Comparison of ENCODE assay signal across 8 cellular contexts in the genomic region with DNA sequence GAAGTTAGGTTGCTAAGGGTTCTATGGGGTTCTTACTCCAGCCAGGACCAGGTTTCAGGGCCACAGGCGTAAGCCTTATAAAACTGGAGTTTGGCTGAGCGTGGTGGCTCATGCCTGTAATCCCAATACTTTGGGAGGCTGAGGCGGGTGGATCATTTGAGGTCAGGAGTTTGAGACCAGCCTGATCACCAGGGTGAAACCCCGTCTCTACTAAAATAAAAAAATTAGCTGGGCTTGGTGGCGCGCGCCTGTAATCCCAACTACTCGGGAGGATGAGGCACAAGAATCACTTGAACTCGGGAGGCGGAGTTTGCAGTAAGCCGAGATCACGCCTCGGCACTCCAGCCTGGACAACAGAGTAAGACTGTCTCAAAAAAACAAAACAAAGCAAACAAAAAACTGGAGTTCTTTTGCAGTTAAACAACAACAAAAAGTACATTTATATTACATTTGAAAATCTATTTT. TPM values are rescaled to one million over a fixed set of nuclear protein-coding genes. Genes with fewer than 3 reads are reported as not detected.
DNase-seq lines count a peak whose midpoint lies in the region; ATAC-seq and TF ChIP-seq lines count a peak whose summit lies in the region.

No MANE protein-coding gene starts in this region.

- H3K36me3 ChIP-seq in breast epithelium (no peaks in the 10 kb centered on the region), mucosa of stomach (ENCODE audit: control insufficient read depth, insufficient read depth, low read length) (no peaks in the 10 kb centered on the region)

- H3K4me1 ChIP-seq in breast epithelium (peaks cover 5 to 6% of the 10 kb centered on the region in 2 donors), mucosa of stomach (ENCODE audit: control insufficient read depth, insufficient read depth, low read length) (peaks cover 10% of the 10 kb centered on the region)

- no peaks in the 10 kb centered on the region for H3K9me3 Mint-ChIP-seq in stimulated activated naive CD8-positive, alpha-beta T cell treated with anti-CD3 and anti-CD28 coated beads, Interleukin-15, Interleukin-2, amounts not matched to agents 100 ng/mL and 50 ng/mL, for 24 hours

- H3K4me1 Mint-ChIP-seq in stimulated activated naive CD8-positive, alpha-beta T cell treated with anti-CD3 and anti-CD28 coated beads, Interleukin-15, Interleukin-2, amounts not matched to agents 100 ng/mL and 50 ng/mL, for 24 hours (ENCODE audit: low read depth) = peaks cover 18% of the 10 kb centered on the region

- peak overlapping the region; percentile 90 for H3K27ac Mint-ChIP-seq in stimulated activated naive CD8-positive, alpha-beta T cell treated with anti-CD3 and anti-CD28 coated beads, Interleukin-15, Interleukin-2, amounts not matched to agents 100 ng/mL and 50 ng/mL, for 24 hours

- peak overlapping the region; percentile 76 to 82 (median 79) for H3K4me3 ChIP-seq in breast epithelium
- peak overlapping the region; percentile 60 for H3K4me3 ChIP-seq in mucosa of stomach (ENCODE audit: low read length)

- peak overlapping the region; percentile 69 for H3K9ac ChIP-seq in mucosa of stomach (ENCODE audit: low read length)

- H3K36me3 Mint-ChIP-seq in stimulated activated naive CD8-positive, alpha-beta T cell treated with anti-CD3 and anti-CD28 coated beads, Interleukin-15, Interleukin-2, amounts not matched to agents 100 ng/mL and 50 ng/mL, for 24 hours (ENCODE audit: low read depth) = peaks cover 11% of the 10 kb centered on the region

- H3K27me3 ChIP-seq in breast epithelium = no peaks in the 10 kb centered on the region
- no peaks in the 10 kb centered on the region for H3K27me3 ChIP-seq in mucosa of stomach (ENCODE audit: control insufficient read depth, insufficient read depth, low read length)

- intact Hi-C loops in breast epithelium (cut with DNase I; ENCODE audit: low total_unique reads) = no loop called here
- intact Hi-C loops in posterior vena cava (cut with DNase I) = no loop called here

- DNase-seq in stimulated activated naive CD8-positive, alpha-beta T cell treated with anti-CD3 and anti-CD28 coated beads, Interleukin-15, Interleukin-2, amounts not matched to agents 100 U/mL and 50 U/mL, for 24 hours = no peak
- DNase-seq in breast epithelium (ENCODE audit: low spot score in 2 of 2) (no peak), caudate nucleus (lab: John Stamatoyannopoulos, UW) (no peak), posterior vena cava (ENCODE audit: low spot score) (no peak), H4 (ENCODE audit: low spot score) (no peak)

- peak overlapping the region; percentile 85 for H3K27ac ChIP-seq in breast epithelium
- no peak overlapping the region for H3K27ac ChIP-seq in caudate nucleus (ENCODE audit: low read depth, low read length)

- no peaks in the 10 kb centered on the region for H3K9me3 ChIP-seq in breast epithelium
- H3K9me3 ChIP-seq in mucosa of stomach (ENCODE audit: control insufficient read depth, low read length) = no peaks in the 10 kb centered on the region

- TF ChIP-seq CTCF in breast epithelium (IDR thresholded peaks at IDR 0.05) = no peak

- TF ChIP-seq POLR2A in breast epithelium (IDR thresholded peaks at IDR 0.05) = no peak

- H3K27me3 Mint-ChIP-seq in stimulated activated naive CD8-positive, alpha-beta T cell treated with anti-CD3 and anti-CD28 coated beads, Interleukin-15, Interleukin-2, amounts not matched to agents 100 ng/mL and 50 ng/mL, for 24 hours = no peaks in the 10 kb centered on the region

- ATAC-seq in stimulated activated naive CD8-positive, alpha-beta T cell treated with anti-CD3 and anti-CD28 coated beads, Interleukin-15, Interleukin-2, amounts not matched to agents 100 U/mL and 50 U/mL, for 24 hours = no peak
- ATAC-seq in GM21737 (IDR thresholded peaks at IDR 0.05; ENCODE audit: unreplicated experiment) = no peak

- H3K4me3 Mint-ChIP-seq in stimulated activated naive CD8-positive, alpha-beta T cell treated with anti-CD3 and anti-CD28 coated beads, Interleukin-15, Interleukin-2, amounts not matched to agents 100 ng/mL and 50 ng/mL, for 24 hours = peak overlapping the region; percentile 94

RNA-seq across cellular contexts. Expression of a gene that starts 0.3 kb away (rescaled TPM):
- 10 to 100 TPM in 2 of 3 donors, 1 to 10 TPM in 1; 7.7 to 17.7 (median 15.7) TPM for total RNA-seq in breast epithelium
- 10 to 100 TPM; 16.7 to 25.9 TPM for total RNA-seq in posterior vena cava
- total RNA-seq in H4 (2014; rRNA removed; shearing (Covaris generic)) = 14.4 and 17.9 TPM in 2 replicates

RNA-seq across cellular contexts. Expression of a gene that starts 24.5 kb away (rescaled TPM):
- total RNA-seq in breast epithelium (100 to 1,000 TPM; 162 to 182 (median 171) TPM), posterior vena cava (100 to 1,000 TPM; 153 to 171 TPM)
- total RNA-seq in H4 (2014; rRNA removed; shearing (Covaris generic)) = 784 and 853 TPM in 2 replicates

RNA-seq across cellular contexts. Expression of a gene that starts 44.3 kb away (rescaled TPM):
- 10 to 100 TPM; 27.7 to 37.9 (median 36.7) TPM for total RNA-seq in breast epithelium
- 10 to 100 TPM; 22.3 to 28.6 TPM for total RNA-seq in posterior vena cava
- 75.0 and 87.7 TPM in 2 replicates for total RNA-seq in H4 (2014; rRNA removed; shearing (Covaris generic))

RNA-seq across cellular contexts. Expression of a gene that starts 44.5 kb away (rescaled TPM):
- total RNA-seq in breast epithelium (10 to 100 TPM; 21.6 to 53.1 (median 44.6) TPM), posterior vena cava (10 to 100 TPM; 21.5 to 24.8 TPM)
- 38.5 and 49.4 TPM in 2 replicates for total RNA-seq in H4 (2014; rRNA removed; shearing (Covaris generic))
